31 cellular contexts compared by ENCODE assay signal in genomic region chr19:16227837-16228636, GRCh38. TPM values are rescaled to one million over a fixed set of nuclear protein-coding genes. Genes with fewer than 3 reads are reported as not detected.
"Had no signal": no experiment of that assay in that cellular context is flagged by ENCODE, and none has a peak within 500 bp of the region (broad histone marks: within the 10 kb centered on the region; RNA-seq: fewer than 3 reads in every experiment).

No MANE protein-coding gene starts in this region.

- H3K4me3 Mint-ChIP-seq: activated CD4-positive, alpha-beta T cell treated with anti-CD3 and anti-CD28 coated beads, Interleukin-2, amount 10 ng/mL, durations not matched to agents 24 days and 14 days; activated naive CD8-positive, alpha-beta T cell treated with anti-CD3 and anti-CD28 coated beads for 36 hours; activated T-cell treated with anti-CD3 and anti-CD28 coated beads, Interleukin-2, amount 50 U/mL, for 72 hours; activated T-helper 17 cell treated with anti-CD3 and anti-CD28 coated beads, Interleukin-2, amount 50 U/mL, for 72 hours had no signal

- H3K27me3 Mint-ChIP-seq: activated CD4-positive, alpha-beta T cell treated with anti-CD3 and anti-CD28 coated beads, Interleukin-2, amount 10 ng/mL, durations not matched to agents 24 days and 14 days; activated naive CD8-positive, alpha-beta T cell treated with anti-CD3 and anti-CD28 coated beads for 36 hours; activated T-helper 17 cell treated with anti-CD3 and anti-CD28 coated beads, Interleukin-2, amount 50 U/mL, for 72 hours had no signal

- H3K4me1 Mint-ChIP-seq: activated naive CD8-positive, alpha-beta T cell treated with anti-CD3 and anti-CD28 coated beads for 36 hours had no signal

- ATAC-seq: activated T-cell treated with anti-CD3 and anti-CD28 coated beads, Interleukin-2, amount 50 U/mL, for 72 hours; activated T-helper 17 cell treated with anti-CD3 and anti-CD28 coated beads, Interleukin-2, amount 50 U/mL, for 72 hours had no signal

- DNase-seq: activated CD4-positive, alpha-beta T cell treated with anti-CD3 and anti-CD28 coated beads, Interleukin-2, amount 10 ng/mL, durations not matched to agents 24 days and 14 days; activated CD4-positive, alpha-beta T cell treated with anti-CD3 and anti-CD28 coated beads, Interleukin-2, amount 50 U/mL, for 4 hours; activated CD8-positive, alpha-beta memory T cell treated with anti-CD3 and anti-CD28 coated beads, Interleukin-2, amount 50 U/mL, for 4 hours; activated naive CD4-positive, alpha-beta T cell; activated naive CD4-positive, alpha-beta T cell treated with anti-CD3 and anti-CD28 coated beads, Interleukin-2, amount 50 U/mL, for 16 hours; activated naive CD8-positive, alpha-beta T cell treated with anti-CD3 and anti-CD28 coated beads for 36 hours; activated T-cell treated with anti-CD3 and anti-CD28 coated beads for 4 hours; activated T-cell treated with anti-CD3 and anti-CD28 coated beads, Interleukin-2, amount 50 U/mL, for 72 hours; amniotic stem cell; brain microvascular endothelial cell; central memory CD4-positive, alpha-beta T cell; Kasumi-1; KG1; MG63; NCI-H1092; NCI-H1436 treated with DMSO at 0.1 percent for 48 hours; NCI-H1694 treated with DMSO at 0.1 percent for 48 hours; NCI-H2029; NCI-H345; NCI-H510A; NCI-H526; NCI-H748 treated with DMSO at 0.1 percent for 48 hours; NK-92 treated with Interleukin-12 subunit alpha and Interleukin-12 subunit beta, amount 100 ng/mL, for 24 hours; PC-9; Right ventricle myocardium superior; SW 1271; T-helper 1 cell; T-helper 2 cell; T1000 had no signal

- H3K9me3 Mint-ChIP-seq: activated CD4-positive, alpha-beta T cell treated with anti-CD3 and anti-CD28 coated beads, Interleukin-2, amount 10 ng/mL, durations not matched to agents 24 days and 14 days; activated naive CD8-positive, alpha-beta T cell treated with anti-CD3 and anti-CD28 coated beads for 36 hours; activated T-cell treated with anti-CD3 and anti-CD28 coated beads, Interleukin-2, amount 50 U/mL, for 72 hours; activated T-helper 17 cell treated with anti-CD3 and anti-CD28 coated beads, Interleukin-2, amount 50 U/mL, for 72 hours had no signal

- H3K27me3 ChIP-seq: brain microvascular endothelial cell, MG63 had no signal

- H3K27ac ChIP-seq: brain microvascular endothelial cell, PC-9 had no signal

- H3K4me3 ChIP-seq: MG63, PC-9 had no signal

- H3K9me3 ChIP-seq: MG63 had no signal

- H3K27ac Mint-ChIP-seq: activated CD4-positive, alpha-beta T cell treated with anti-CD3 and anti-CD28 coated beads, Interleukin-2, amount 10 ng/mL, durations not matched to agents 24 days and 14 days; activated naive CD8-positive, alpha-beta T cell treated with anti-CD3 and anti-CD28 coated beads for 36 hours; activated T-cell treated with anti-CD3 and anti-CD28 coated beads, Interleukin-2, amount 50 U/mL, for 72 hours; activated T-helper 17 cell treated with anti-CD3 and anti-CD28 coated beads, Interleukin-2, amount 50 U/mL, for 72 hours had no signal

RNA-seq across cellular contexts. Expression of gene CIB3, which starts 54.7 kb away (rescaled TPM):
- total RNA-seq: activated CD4-positive, alpha-beta T cell treated with anti-CD3 and anti-CD28 coated beads, Interleukin-2, amount 10 ng/mL, durations not matched to agents 24 days and 14 days; activated naive CD8-positive, alpha-beta T cell treated with anti-CD3 and anti-CD28 coated beads for 36 hours; activated T-cell treated with anti-CD3 and anti-CD28 coated beads, Interleukin-2, amount 50 U/mL, for 72 hours; aorta; PC-9; Right ventricle myocardium superior had no signal
